Comparison of ENCODE assay signal across 18 cellular contexts in the genomic region with DNA sequence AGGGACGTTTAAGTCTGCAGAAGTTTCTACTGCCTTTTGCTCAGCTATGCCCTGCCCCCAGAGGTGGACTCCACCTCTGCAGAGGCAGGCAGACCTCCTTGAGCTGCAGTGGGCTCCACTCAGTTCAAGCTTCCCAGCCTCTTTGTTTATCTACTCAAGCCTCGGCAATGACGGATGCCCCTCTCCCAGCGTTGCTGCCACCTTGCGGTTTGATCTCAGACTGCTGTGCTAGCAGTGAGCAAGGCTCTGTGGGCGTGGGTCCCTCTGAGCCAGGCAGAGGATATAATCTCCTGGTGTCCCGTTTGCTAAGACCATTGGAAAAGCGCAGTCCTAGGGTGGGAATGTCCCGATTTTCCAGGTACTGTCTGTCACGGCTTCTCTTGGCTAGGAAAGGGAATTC.
DNase-seq lines count a peak whose midpoint lies in the region; ATAC-seq, FAIRE-seq and TF ChIP-seq lines count a peak whose summit lies in the region.
"Had no signal": no experiment of that assay in that cellular context is flagged by ENCODE, and none has a peak within 500 bp of the region (broad histone marks: within the 10 kb centered on the region; RNA-seq: fewer than 3 reads in every experiment).

No MANE protein-coding gene starts in this region.

- in situ Hi-C loops in SK-MEL-5 (cut with HindIII; ENCODE audit: low pct_unique_long_range_greater_than_20kb, low sequenced_read_pairs): no loop called here

- FAIRE-seq in D721Med (lab: Jason Lieb, UNC): no peak
- FAIRE-seq: GM12878, GM19239 had no signal

- TF ChIP-seq CTCF in D721Med (IDR thresholded peaks at IDR 0.05; ENCODE audit: insufficient read depth, missing control alignments): no peak

- ATAC-seq in GM21825 (IDR thresholded peaks at IDR 0.05; ENCODE audit: unreplicated experiment): no peak
- ATAC-seq: GM12878 had no signal

- DNase-seq in SHP77 (lab: John Stamatoyannopoulos, UW): peak; percentile 1 to 2
- DNase-seq in SHP77 treated with DMSO at 0.1 percent for 48 hours (lab: John Stamatoyannopoulos, UW): no peak
- peak; percentile 4 for DNase-seq in HT1080 (ENCODE audit: low read depth)
- DNase-seq in SK-MEL-5 (ENCODE audit: low read depth, low spot score): peak; percentile 1
- DNase-seq in D721Med (ENCODE audit: insufficient read length, low spot score): no peak
- DNase-seq: C1 segment of cervical spinal cord; Caco-2; CD4-positive, alpha-beta memory T cell; DMS 273 treated with DMSO at 0.1 percent for 48 hours; DND-41; EL; GDM1; GOT3; H7; HCEC 1CT had no signal

Comparison
In these comparisons a context has a peak if more than half of its experiments do, and no peak if none do; other contexts are left out.
1. DNase-seq: peak in SHP77 (2 of 2), HT1080 (single experiment) and SK-MEL-5 (single experiment); none in SHP77 treated with DMSO at 0.1 percent for 48 hours (single experiment) and D721Med (single experiment).